5 cellular contexts compared by ENCODE assay signal in genomic region chr11:64874308-64874707, GRCh38.
DNase-seq lines count a peak whose midpoint lies in the region; ATAC-seq and TF ChIP-seq lines count a peak whose summit lies in the region.

No MANE protein-coding gene starts in this region.

- no peaks in the 10 kb centered on the region for H3K36me3 ChIP-seq in SU-DHL-6 (ENCODE audit: low read length)

- peak overlapping the region; percentile 77 for H3K4me2 ChIP-seq in SU-DHL-6 (ENCODE audit: low read depth, low read length, poor library complexity, severe bottlenecking)

- no peaks in the 10 kb centered on the region for H3K27me3 ChIP-seq in SU-DHL-6 (ENCODE audit: low read length)

- DNase-seq in effector CD4-positive, alpha-beta T cell, result peak; percentile 45
- DNase-seq in stimulated activated effector memory CD8-positive, alpha-beta T cell treated with anti-CD3 and anti-CD28 coated beads, Interleukin-12 subunit alpha, Interleukin-12 subunit beta, amount 100 ng/mL, for 72 hours (ENCODE audit: low spot score in 2 of 2), result no peak
- DNase-seq in SIG-M5 (lab: John Stamatoyannopoulos, UW), result no peak
- no peak for DNase-seq in AML-193 (lab: John Stamatoyannopoulos, UW)

- H3K4me3 ChIP-seq in SU-DHL-6 (ENCODE audit: insufficient read depth, low read length, poor library complexity, severe bottlenecking), result peak overlapping the region; percentile 90

- peaks cover 86% of the 10 kb centered on the region for H3K79me2 ChIP-seq in SU-DHL-6 (ENCODE audit: insufficient read depth, low read length)

- no peaks in the 10 kb centered on the region; the same call in 1 of the 2 replicates for H4K20me1 ChIP-seq in SU-DHL-6 (ENCODE audit: low read depth, low read length)

- H3K36me3 Mint-ChIP-seq in stimulated activated effector memory CD8-positive, alpha-beta T cell treated with anti-CD3 and anti-CD28 coated beads, Interleukin-12 subunit alpha, Interleukin-12 subunit beta, amount 100 ng/mL, for 72 hours, result peaks cover 99% of the 10 kb centered on the region

- no peak for TF ChIP-seq CTCF in SU-DHL-6 (IDR thresholded peaks at IDR 0.05; ENCODE audit: insufficient read depth, low read length, poor library complexity, severe bottlenecking)

- H3F3A ChIP-seq in SU-DHL-6 (ENCODE audit: insufficient read depth), result peaks cover 34% of the 10 kb centered on the region

- ATAC-seq in stimulated activated effector memory CD8-positive, alpha-beta T cell treated with anti-CD3 and anti-CD28 coated beads, Interleukin-12 subunit alpha, Interleukin-12 subunit beta, amount 100 ng/mL, for 72 hours, result peak; percentile 2

- peak overlapping the region; percentile 82 for H3K27ac ChIP-seq in SU-DHL-6 (ENCODE audit: low read depth, low read length)

- H3K4me1 Mint-ChIP-seq in stimulated activated effector memory CD8-positive, alpha-beta T cell treated with anti-CD3 and anti-CD28 coated beads, Interleukin-12 subunit alpha, Interleukin-12 subunit beta, amount 100 ng/mL, for 72 hours, result peaks cover 85% of the 10 kb centered on the region

- H3K9me3 ChIP-seq in SU-DHL-6 (ENCODE audit: insufficient read depth, low read length), result no peaks in the 10 kb centered on the region

- peak overlapping the region; percentile 91 for H3K9ac ChIP-seq in SU-DHL-6 (ENCODE audit: low read length)

- H3K9me3 Mint-ChIP-seq in stimulated activated effector memory CD8-positive, alpha-beta T cell treated with anti-CD3 and anti-CD28 coated beads, Interleukin-12 subunit alpha, Interleukin-12 subunit beta, amount 100 ng/mL, for 72 hours, result no peaks in the 10 kb centered on the region

- H3K4me3 Mint-ChIP-seq in stimulated activated effector memory CD8-positive, alpha-beta T cell treated with anti-CD3 and anti-CD28 coated beads, Interleukin-12 subunit alpha, Interleukin-12 subunit beta, amount 100 ng/mL, for 72 hours, result peak overlapping the region; percentile 95

- H2AFZ ChIP-seq in SU-DHL-6 (ENCODE audit: low read depth, low read length, severe bottlenecking), result no peak overlapping the region

- H3K27ac Mint-ChIP-seq in stimulated activated effector memory CD8-positive, alpha-beta T cell treated with anti-CD3 and anti-CD28 coated beads, Interleukin-12 subunit alpha, Interleukin-12 subunit beta, amount 100 ng/mL, for 72 hours, result peak overlapping the region; percentile 92

- no peaks in the 10 kb centered on the region for H3K9me2 ChIP-seq in SU-DHL-6 (replicated peaks; ENCODE audit: insufficient read depth, low read length)
